In the genomic region with DNA sequence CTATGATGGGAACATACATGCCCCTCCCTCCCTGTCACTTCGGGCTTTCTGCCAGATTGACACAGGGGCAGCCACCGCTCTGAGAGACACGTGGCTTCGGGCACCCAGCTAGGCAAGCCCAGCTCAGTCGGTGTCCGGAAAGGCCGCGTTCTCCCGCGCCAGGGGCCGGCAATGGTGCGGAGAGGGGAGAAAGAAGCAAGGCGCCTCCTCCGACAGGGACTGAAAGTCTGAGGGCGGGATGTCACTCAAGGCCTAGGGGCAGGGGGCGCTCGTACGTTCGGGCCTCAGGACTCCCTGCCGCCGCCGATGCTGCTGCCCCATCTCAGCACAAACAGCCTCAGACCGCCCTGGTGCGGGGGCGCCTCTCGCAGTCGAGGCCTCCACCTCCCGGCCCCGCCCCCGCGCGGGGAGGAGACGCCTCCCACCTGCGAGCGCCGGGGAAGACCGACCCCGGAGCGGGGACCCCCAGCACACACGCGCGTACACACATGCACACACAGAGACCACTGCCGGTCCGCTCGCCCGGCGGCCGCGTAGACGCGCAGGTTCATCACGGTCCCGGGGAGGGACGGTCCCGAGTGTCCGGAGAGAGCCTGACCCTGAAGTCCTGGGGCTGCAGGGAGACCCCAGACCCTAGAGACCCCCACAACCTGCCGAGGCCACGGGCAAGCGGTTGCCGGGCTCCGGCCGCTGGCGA, we compare ENCODE assay signal across 8 cellular contexts. TPM values are rescaled to one million over a fixed set of nuclear protein-coding genes. Genes with fewer than 3 reads are reported as not detected.
A peak's percentile ranks its signal among the peaks of the same experiment; 100 is the strongest.
DNase-seq lines count a peak whose midpoint lies in the region; ATAC-seq and TF ChIP-seq lines count a peak whose summit lies in the region.

No MANE protein-coding gene starts in this region.

- H3K36me3 ChIP-seq in CD8-positive, alpha-beta memory T cell (ENCODE audit: insufficient read depth, low read length): no peaks in the 10 kb centered on the region
- H3K36me3 ChIP-seq in Karpas-422 (ENCODE audit: insufficient read depth, low read length) (no peaks in the 10 kb centered on the region), psoas muscle (ENCODE audit: insufficient read depth in 1 of 2, low read depth in 1 of 2) (no peaks in the 10 kb centered on the region)
- no peaks in the 10 kb centered on the region for H3K36me3 ChIP-seq in effector memory CD4-positive, alpha-beta T cell (ENCODE audit: control insufficient read depth, insufficient read depth, low read length)

- H3K9ac ChIP-seq in Karpas-422 (ENCODE audit: low read length): no peak overlapping the region

- H3K27me3 Mint-ChIP-seq in CD8-positive, alpha-beta memory T cell: peaks cover 47 to 63% of the 10 kb centered on the region in 2 donors

- no peaks in the 10 kb centered on the region for H3K9me3 Mint-ChIP-seq in CD8-positive, alpha-beta memory T cell

- H3K27ac Mint-ChIP-seq in CD8-positive, alpha-beta memory T cell: peak overlapping the region in 1 of 8 donors; percentile 81

- peak overlapping the region; percentile 51 for H3K4me3 ChIP-seq in CD8-positive, alpha-beta memory T cell (ENCODE audit: low read length)
- H3K4me3 ChIP-seq in Karpas-422 (ENCODE audit: low read length) (no peak overlapping the region), psoas muscle (peak overlapping the region; percentile 61)
- H3K4me3 ChIP-seq in effector memory CD4-positive, alpha-beta T cell (ENCODE audit: insufficient read depth, low read depth, low read length, poor library complexity, severe bottlenecking): peak overlapping the region; percentile 55

- no peak for TF ChIP-seq CTCF in psoas muscle (IDR thresholded peaks at IDR 0.05)
- TF ChIP-seq CTCF in RWPE1 (conservative IDR thresholded peaks at IDR 0.05; ENCODE audit: low read depth): no peak

- WGBS in psoas muscle, 3 donors: 0 to 2% (median 1%) methylated on average over 42 to 63 of the region's 63 CpGs

- H4K20me1 ChIP-seq in Karpas-422 (ENCODE audit: insufficient read depth, low read depth, low read length): no peaks in the 10 kb centered on the region

- H3K4me3 Mint-ChIP-seq in CD8-positive, alpha-beta memory T cell: peak overlapping the region; percentile 42 to 76 (median 61)

- H3K4me2 ChIP-seq in Karpas-422 (ENCODE audit: low read depth, low read length, poor library complexity, severe bottlenecking): no peak overlapping the region

- peak in 4 of 5 donors; percentile 15 to 63 (median 34) for DNase-seq in CD8-positive, alpha-beta memory T cell
- peak; percentile 48 for DNase-seq in Karpas-422
- peak; percentile 51 to 54 for DNase-seq in activated CD4-positive, alpha-beta T cell treated with anti-CD3 and anti-CD28 coated beads for 4 hours
- DNase-seq in effector memory CD4-positive, alpha-beta T cell: peak in 2 of 3 donors; percentile 8 to 14
- peak in 1 of 2 donors; percentile 65 for DNase-seq in psoas muscle
- DNase-seq in RWPE1 (ENCODE audit: low spot score): no peak

- no peaks in the 10 kb centered on the region for H3K9me3 ChIP-seq in CD8-positive, alpha-beta memory T cell (ENCODE audit: low read length)
- H3K9me3 ChIP-seq in Karpas-422 (ENCODE audit: low read length) (no peaks in the 10 kb centered on the region), psoas muscle (no peaks in the 10 kb centered on the region)
- H3K9me3 ChIP-seq in effector memory CD4-positive, alpha-beta T cell (ENCODE audit: control insufficient read depth, low read length): no peaks in the 10 kb centered on the region

- intact Hi-C loops in psoas muscle (cut with DNase I): no loop called here

- peaks cover 4 to 20% (median 10%) of the 10 kb centered on the region in 3 donors for H3K4me1 Mint-ChIP-seq in CD8-positive, alpha-beta memory T cell

- H3K36me3 Mint-ChIP-seq in CD8-positive, alpha-beta memory T cell: no peaks in the 10 kb centered on the region

- H3K79me2 ChIP-seq in Karpas-422 (ENCODE audit: low read length): no peaks in the 10 kb centered on the region

- no peak overlapping the region for H2AFZ ChIP-seq in Karpas-422 (ENCODE audit: low read length)

- POLR2A ChIA-PET in CD8-positive, alpha-beta memory T cell (lab: Charles Lee): interaction anchor here (0.6 kb wide), 1 partner anchor 67 kb away, joined by 3 read pairs; no protein-coding TSS in a partner anchor
- POLR2A ChIA-PET in RWPE1 (lab: Yijun Ruan, JAX; ENCODE audit: low non-redundant PET): no interaction called here

- ATAC-seq in psoas muscle (peak in 3 of 4 donors; percentile 15 to 63 (median 48)), GM19324 (IDR thresholded peaks at IDR 0.05; ENCODE audit: low FRiP score, unreplicated experiment) (no peak), HG02642 (IDR thresholded peaks at IDR 0.05; ENCODE audit: poor library complexity, unreplicated experiment) (no peak)

- H3K4me1 ChIP-seq in CD8-positive, alpha-beta memory T cell (ENCODE audit: insufficient read depth, low read length): peaks cover 24% of the 10 kb centered on the region
- no peaks in the 10 kb centered on the region; the same call in 1 of the 2 replicates for H3K4me1 ChIP-seq in Karpas-422 (ENCODE audit: low read length)
- peaks cover 27% of the 10 kb centered on the region for H3K4me1 ChIP-seq in effector memory CD4-positive, alpha-beta T cell (ENCODE audit: control insufficient read depth, insufficient read depth, low read length, poor library complexity, severe bottlenecking)
- H3K4me1 ChIP-seq in psoas muscle: peaks cover 19% of the 10 kb centered on the region

- CTCF ChIA-PET in CD8-positive, alpha-beta memory T cell (lab: Charles Lee): interaction anchor here (1.7 kb wide), 1 partner anchor 20 kb away, joined by 5 read pairs; no protein-coding TSS in a partner anchor
- CTCF ChIA-PET in RWPE1 (lab: Yijun Ruan, JAX): interaction anchor here (0.6 to 1.4 kb wide), 5 partner anchors 10 to 729 kb away, joined by 3 to 8 read pairs (median 3); no protein-coding TSS in a partner anchor

- H3K27me3 ChIP-seq in CD8-positive, alpha-beta memory T cell (ENCODE audit: insufficient read depth, low read length, poor library complexity, severe bottlenecking): peaks cover 52% of the 10 kb centered on the region
- no peaks in the 10 kb centered on the region for H3K27me3 ChIP-seq in Karpas-422 (ENCODE audit: low read length)
- H3K27me3 ChIP-seq in effector memory CD4-positive, alpha-beta T cell (replicated peaks; ENCODE audit: control insufficient read depth, insufficient read depth, low read length, poor library complexity, severe bottlenecking): peaks cover 55% of the 10 kb centered on the region
- H3K27me3 ChIP-seq in psoas muscle (ENCODE audit: insufficient read depth in 3 of 3, low read length in 2 of 3): peaks cover 0 to 55% (median 26%) of the 10 kb centered on the region in 3 donors

- no peaks in the 10 kb centered on the region for H3K9me2 ChIP-seq in Karpas-422 (replicated peaks; ENCODE audit: insufficient read depth, low read length)

- no peak overlapping the region for H3K27ac ChIP-seq in CD8-positive, alpha-beta memory T cell (ENCODE audit: low read depth, low read length)
- H3K27ac ChIP-seq in Karpas-422 (ENCODE audit: low read length) (no peak overlapping the region), psoas muscle (no peak overlapping the region), RWPE1 (no peak overlapping the region)
- H3K27ac ChIP-seq in effector memory CD4-positive, alpha-beta T cell (ENCODE audit: insufficient read depth, low read length, poor library complexity, severe bottlenecking): no peak overlapping the region

RNA-seq across cellular contexts. Expression of a gene that starts 1.9 kb away (rescaled TPM):
- total RNA-seq in CD8-positive, alpha-beta memory T cell: not detected
- 0.03 TPM for polyA plus RNA-seq in CD8-positive, alpha-beta memory T cell
- not detected in 2 replicates for total RNA-seq in Karpas-422 (2014; rRNA removed; shearing (Covaris generic); ENCODE audit: low replicate concordance)
- under 1 TPM in 2 of 4 donors, not detected in 2; 0.07 to 0.39 TPM for total RNA-seq in psoas muscle
- under 1 TPM in 1 of 3 donors, not detected in 2; 0.14 TPM for polyA plus RNA-seq in psoas muscle

Comparison
In these comparisons a context has a peak if more than half of its experiments do, and no peak if none do; other contexts are left out.
1. ATAC-seq: peak in psoas muscle (3 of 4); none in GM19324 (single experiment) and HG02642 (single experiment).